10 cellular contexts compared by ENCODE assay signal in genomic region chr1:54289061-54289938, GRCh38.
DNase-seq lines count a peak whose midpoint lies in the region; ATAC-seq and TF ChIP-seq lines count a peak whose summit lies in the region.
"Had no signal": no experiment of that assay in that cellular context is flagged by ENCODE, and none has a peak within 500 bp of the region (broad histone marks: within the 10 kb centered on the region; RNA-seq: fewer than 3 reads in every experiment).

No MANE protein-coding gene starts in this region.

- H3K4me3 ChIP-seq in Peyer's patch (no peak overlapping the region), esophagus (ENCODE audit: low read depth in 1 of 2, low read length in 2 of 2) (no peak overlapping the region), sigmoid colon (no peak overlapping the region), body of pancreas (no peak overlapping the region)

- H3K27ac ChIP-seq in Peyer's patch (peak overlapping the region in 3 of 4 donors; percentile 68 to 78 (median 68)), esophagus (ENCODE audit: low read depth in 2 of 2, low read length in 1 of 2) (peak overlapping the region; percentile 78 to 84), sigmoid colon (peak overlapping the region; percentile 66 to 74 (median 71)), body of pancreas (peak overlapping the region in 1 of 4 donors; percentile 16)

- DNase-seq in EH (ENCODE audit: low read depth) (peak; percentile 39), Peyer's patch (no peak), sigmoid colon (no peak), SW480 (ENCODE audit: low spot score) (no peak), body of pancreas (no peak), iPS-NIHi11 (ENCODE audit: low spot score) (no peak), KBM-7 (no peak)
- DNase-seq: activated B cell treated with CpG ODN at 0.5 μM for 24 hours, Calu3 had no signal

- in situ Hi-C loops in KBM-7 (cut with MboI; ENCODE audit: low pct_unique_long_range_greater_than_20kb, low sequenced_read_pairs), result no loop called here

- no peaks in the 10 kb centered on the region for H3K27me3 ChIP-seq in Peyer's patch
- H3K27me3 ChIP-seq in esophagus (ENCODE audit: control insufficient read depth in 1 of 2, insufficient read depth in 2 of 2, low read length in 2 of 2), result no peaks in the 10 kb centered on the region
- no peaks in the 10 kb centered on the region for H3K27me3 ChIP-seq in sigmoid colon
- H3K27me3 ChIP-seq in body of pancreas, result no peaks in the 10 kb centered on the region

- H3K9me3 ChIP-seq in Peyer's patch, result no peaks in the 10 kb centered on the region
- no peaks in the 10 kb centered on the region for H3K9me3 ChIP-seq in esophagus (ENCODE audit: control insufficient read depth in 2 of 2, insufficient read depth in 1 of 2, low read depth in 1 of 2, low read length in 1 of 2)
- no peaks in the 10 kb centered on the region for H3K9me3 ChIP-seq in sigmoid colon
- H3K9me3 ChIP-seq in body of pancreas, result no peaks in the 10 kb centered on the region

- no peak for TF ChIP-seq POLR2A in Peyer's patch (IDR thresholded peaks at IDR 0.05)
- TF ChIP-seq POLR2A in sigmoid colon (IDR thresholded peaks at IDR 0.05), result no peak
- no peak for TF ChIP-seq POLR2A in body of pancreas (IDR thresholded peaks at IDR 0.05)

- TF ChIP-seq EP300 in sigmoid colon (IDR thresholded peaks at IDR 0.05), result no peak

- no peak for ATAC-seq in body of pancreas

- peaks cover 0 to 66% (median 19%) of the 10 kb centered on the region in 4 donors for H3K4me1 ChIP-seq in Peyer's patch
- peaks cover 13 to 56% of the 10 kb centered on the region in 2 donors for H3K4me1 ChIP-seq in esophagus (ENCODE audit: control insufficient read depth in 2 of 2, insufficient read depth in 2 of 2, low read length in 1 of 2)
- peaks cover 0 to 90% (median 79%) of the 10 kb centered on the region in 4 donors for H3K4me1 ChIP-seq in sigmoid colon
- peaks cover 42% of the 10 kb centered on the region for H3K4me1 ChIP-seq in body of pancreas

- 65% methylated on average over 12 to 13 of the region's 13 CpGs for WGBS in esophagus, 2 donors
- 70 to 80% methylated on average over 13 of the region's 13 CpGs for WGBS in sigmoid colon, 2 donors
- 75 to 81% methylated on average over 10 to 13 of the region's 13 CpGs for WGBS in body of pancreas, 2 donors

- intact Hi-C loops in sigmoid colon (cut with DNase I), result no loop called here
- intact Hi-C loops in body of pancreas (cut with DNase I), result no loop called here

- H3K36me3 ChIP-seq in Peyer's patch, result no peaks in the 10 kb centered on the region
- H3K36me3 ChIP-seq in esophagus (ENCODE audit: control insufficient read depth in 2 of 2, insufficient read depth in 2 of 2, low read length in 1 of 2), result no peaks in the 10 kb centered on the region
- H3K36me3 ChIP-seq in sigmoid colon, result no peaks in the 10 kb centered on the region
- H3K36me3 ChIP-seq in body of pancreas (replicated peaks in 1 of 2; ENCODE audit: insufficient read depth in 1 of 2, low read depth in 2 of 2), result no peaks in the 10 kb centered on the region

- no peak for TF ChIP-seq CTCF in Peyer's patch (IDR thresholded peaks at IDR 0.05)
- no peak for TF ChIP-seq CTCF in sigmoid colon (IDR thresholded peaks at IDR 0.05)
- no peak for TF ChIP-seq CTCF in body of pancreas (IDR thresholded peaks at IDR 0.05)
